Comparison of ENCODE assay signal across 17 cellular contexts in the genomic region with DNA sequence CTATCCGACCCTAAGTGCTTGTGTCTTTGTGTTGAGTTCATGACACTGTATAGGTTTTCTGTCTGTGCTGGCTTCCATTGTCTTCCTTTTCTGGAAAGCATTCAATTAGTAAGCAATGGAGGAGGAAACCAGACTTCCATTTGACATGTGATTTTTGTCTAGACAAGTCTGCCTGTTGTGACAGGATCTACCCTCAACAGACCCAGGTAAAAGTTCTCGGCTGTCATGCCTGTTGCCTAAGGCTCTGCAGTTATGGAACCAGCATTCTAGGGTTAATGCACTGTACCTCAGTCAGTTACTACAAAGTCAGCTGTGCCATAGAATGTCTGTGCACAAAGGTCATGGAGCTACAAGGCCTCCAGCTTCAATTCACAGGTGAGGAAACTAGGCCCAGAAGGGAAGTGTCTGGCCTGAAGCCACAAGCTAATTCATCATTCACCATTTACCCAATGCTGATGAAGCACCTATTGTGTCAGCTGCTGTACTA.
DNase-seq lines count a peak whose midpoint lies in the region; ATAC-seq and TF ChIP-seq lines count a peak whose summit lies in the region.
"Had no signal": no experiment of that assay in that cellular context is flagged by ENCODE, and none has a peak within 500 bp of the region (broad histone marks: within the 10 kb centered on the region; RNA-seq: fewer than 3 reads in every experiment).

No MANE protein-coding gene starts in this region.

- in situ Hi-C loops in gastrocnemius medialis (cut with MboI; ENCODE audit: low sequenced_read_pairs in 4 of 4) = no loop called here

- DNase-seq in RPMI8226 (peak; percentile 72), gastrocnemius medialis (no peak), endodermal cell (no peak), NCI-H146 treated with DMSO at 0.1 percent for 48 hours (lab: John Stamatoyannopoulos, UW; ENCODE audit: unreplicated experiment) (no peak), NK-92 (lab: John Stamatoyannopoulos, UW; ENCODE audit: unreplicated experiment) (no peak)
- DNase-seq: activated naive CD4-positive, alpha-beta T cell treated with anti-CD3 and anti-CD28 coated beads for 36 hours; COR-L47; effector CD4-positive, alpha-beta T cell; foreskin fibroblast; NCI-H187; stimulated activated naive B cell treated with anti-CD40 and anti-IgM and Interleukin-4, amounts not matched to agents 10 μg/mL and 1 μg/mL and 100 μg/mL, for 72 hours; T-helper 17 cell had no signal

- H3K4me1 ChIP-seq in BLaER1 = peaks cover 12% of the 10 kb centered on the region
- peaks cover 3 to 17% of the 10 kb centered on the region in 2 donors for H3K4me1 ChIP-seq in esophagus (ENCODE audit: control insufficient read depth in 2 of 2, insufficient read depth in 2 of 2, low read length in 1 of 2)
- H3K4me1 ChIP-seq in gastrocnemius medialis = peaks cover 65 to 68% of the 10 kb centered on the region in 2 donors
- H3K4me1 ChIP-seq in endodermal cell (ENCODE audit: control insufficient read depth, insufficient read depth, low read length) = peaks cover 17% of the 10 kb centered on the region

- H3K36me3 Mint-ChIP-seq in nephron (ENCODE audit: low read depth) = peaks cover 83% of the 10 kb centered on the region
- H3K36me3 Mint-ChIP-seq in endodermal cell (ENCODE audit: low read depth) = peaks cover 89% of the 10 kb centered on the region

- intact Hi-C loops in gastrocnemius medialis (cut with DNase I; ENCODE audit: low total_unique reads) = loop anchor here (5.0 kb wide), 1 partner anchor 70 kb away; the partner anchor contains the start of gene PLPP3

- 41 to 69% methylated on average over 2 of the region's 2 CpGs for WGBS in esophagus, 2 donors
- WGBS in endodermal cell (ENCODE audit: insufficient coverage in 1 of 2, insufficient read length in 1 of 2), 2 experiments = 97 to 100% methylated on average over 2 of the region's 2 CpGs

- H3K27ac Mint-ChIP-seq in nephron = peak overlapping the region; percentile 45 to 76 (median 49)
- H3K27ac Mint-ChIP-seq in endodermal cell = no peak overlapping the region
- H3K27ac Mint-ChIP-seq: activated naive CD4-positive, alpha-beta T cell treated with anti-CD3 and anti-CD28 coated beads for 36 hours; stimulated activated naive B cell treated with anti-CD40 and anti-IgM and Interleukin-4, amounts not matched to agents 10 μg/mL and 1 μg/mL and 100 μg/mL, for 72 hours; T-helper 17 cell had no signal

- no peaks in the 10 kb centered on the region for H3K27me3 ChIP-seq in BLaER1
- H3K27me3 ChIP-seq in esophagus (ENCODE audit: control insufficient read depth in 1 of 2, insufficient read depth in 2 of 2, low read length in 2 of 2) = no peaks in the 10 kb centered on the region
- H3K27me3 ChIP-seq in gastrocnemius medialis = no peaks in the 10 kb centered on the region
- H3K27me3 ChIP-seq in endodermal cell (ENCODE audit: control insufficient read depth, insufficient read depth, low read length, poor library complexity, severe bottlenecking) = no peaks in the 10 kb centered on the region
- H3K27me3 ChIP-seq: ovary had no signal

- no peak for ATAC-seq in gastrocnemius medialis
- ATAC-seq: Panc1; stimulated activated naive B cell treated with anti-CD40 and anti-IgM and Interleukin-4, amounts not matched to agents 10 μg/mL and 1 μg/mL and 100 μg/mL, for 72 hours; T-helper 17 cell had no signal

- no peaks in the 10 kb centered on the region for H3K9me3 Mint-ChIP-seq in nephron
- no peaks in the 10 kb centered on the region for H3K9me3 Mint-ChIP-seq in endodermal cell
- H3K9me3 Mint-ChIP-seq: activated naive CD4-positive, alpha-beta T cell treated with anti-CD3 and anti-CD28 coated beads for 36 hours; stimulated activated naive B cell treated with anti-CD40 and anti-IgM and Interleukin-4, amounts not matched to agents 10 μg/mL and 1 μg/mL and 100 μg/mL, for 72 hours had no signal

- H3K4me2 ChIP-seq in BLaER1 = peak overlapping the region; percentile 54; the same call in 1 of the 2 replicates

- H3K4me1 Mint-ChIP-seq in nephron = peaks cover 53% of the 10 kb centered on the region
- H3K4me1 Mint-ChIP-seq in endodermal cell = peaks cover 40% of the 10 kb centered on the region
- H3K4me1 Mint-ChIP-seq: T-helper 17 cell had no signal

- no peak for TF ChIP-seq POLR2A in gastrocnemius medialis (IDR thresholded peaks at IDR 0.05)

- TF ChIP-seq CTCF in nephron (IDR thresholded peaks at IDR 0.05; ENCODE audit: unreplicated experiment in 3 of 3) (no peak), gastrocnemius medialis (IDR thresholded peaks at IDR 0.05 in 4 of 5, conservative IDR thresholded peaks at IDR 0.05 in 1 of 5) (no peak), endodermal cell (conservative IDR thresholded peaks at IDR 0.05) (no peak)

- H3K27me3 Mint-ChIP-seq in nephron (ENCODE audit: low read depth) = no peaks in the 10 kb centered on the region
- H3K27me3 Mint-ChIP-seq in endodermal cell (ENCODE audit: insufficient read depth) = no peaks in the 10 kb centered on the region
- H3K27me3 Mint-ChIP-seq: stimulated activated naive B cell treated with anti-CD40 and anti-IgM and Interleukin-4, amounts not matched to agents 10 μg/mL and 1 μg/mL and 100 μg/mL, for 72 hours had no signal

- no peak overlapping the region for H3K4me3 Mint-ChIP-seq in nephron
- H3K4me3 Mint-ChIP-seq in endodermal cell = no peak overlapping the region
- H3K4me3 Mint-ChIP-seq: activated naive CD4-positive, alpha-beta T cell treated with anti-CD3 and anti-CD28 coated beads for 36 hours; stimulated activated naive B cell treated with anti-CD40 and anti-IgM and Interleukin-4, amounts not matched to agents 10 μg/mL and 1 μg/mL and 100 μg/mL, for 72 hours; T-helper 17 cell had no signal

- H3K9ac ChIP-seq in BLaER1 = no peak overlapping the region
- no peak overlapping the region for H3K9ac ChIP-seq in endodermal cell (ENCODE audit: extremely low read depth, low read length, poor library complexity, severe bottlenecking)

- no peak overlapping the region for H3K4me3 ChIP-seq in BLaER1
- no peak overlapping the region for H3K4me3 ChIP-seq in esophagus (ENCODE audit: low read depth in 1 of 2, low read length in 2 of 2)
- no peak overlapping the region for H3K4me3 ChIP-seq in gastrocnemius medialis
- no peak overlapping the region for H3K4me3 ChIP-seq in endodermal cell (ENCODE audit: low read length)
- H3K4me3 ChIP-seq: ovary had no signal

- H3K27ac ChIP-seq in BLaER1 = no peak overlapping the region
- peak overlapping the region; percentile 70 to 72 for H3K27ac ChIP-seq in esophagus (ENCODE audit: low read depth in 2 of 2, low read length in 1 of 2)
- H3K27ac ChIP-seq in gastrocnemius medialis = peak overlapping the region in 1 of 4 donors; percentile 42
- H3K27ac ChIP-seq in endodermal cell (ENCODE audit: low read depth, low read length) = no peak overlapping the region

- H3K9me3 ChIP-seq in BLaER1 = no peaks in the 10 kb centered on the region
- H3K9me3 ChIP-seq in esophagus (ENCODE audit: control insufficient read depth in 2 of 2, insufficient read depth in 1 of 2, low read depth in 1 of 2, low read length in 1 of 2) = no peaks in the 10 kb centered on the region
- H3K9me3 ChIP-seq in gastrocnemius medialis = no peaks in the 10 kb centered on the region
- peaks cover 6% of the 10 kb centered on the region for H3K9me3 ChIP-seq in endodermal cell (ENCODE audit: control insufficient read depth, low read length)
- H3K9me3 ChIP-seq: ovary had no signal

- no peaks in the 10 kb centered on the region for H4K20me1 ChIP-seq in BLaER1

- peaks cover 17% of the 10 kb centered on the region for H3K36me3 ChIP-seq in BLaER1
- H3K36me3 ChIP-seq in esophagus (ENCODE audit: control insufficient read depth in 2 of 2, insufficient read depth in 2 of 2, low read length in 1 of 2) = peaks cover 6 to 13% of the 10 kb centered on the region in 2 donors
- H3K36me3 ChIP-seq in gastrocnemius medialis = peaks cover 0 to 24% of the 10 kb centered on the region in 2 donors
- peaks cover 62% of the 10 kb centered on the region for H3K36me3 ChIP-seq in endodermal cell (ENCODE audit: control insufficient read depth, insufficient read depth, low read length)
- H3K36me3 ChIP-seq: ovary had no signal

Comparison
In these comparisons a context has a peak if more than half of its experiments do, and no peak if none do; other contexts are left out.
1. H3K27ac ChIP-seq: peak in esophagus (2 of 2); none in BLaER1 (single experiment) and endodermal cell (single experiment).